In the genomic region with DNA sequence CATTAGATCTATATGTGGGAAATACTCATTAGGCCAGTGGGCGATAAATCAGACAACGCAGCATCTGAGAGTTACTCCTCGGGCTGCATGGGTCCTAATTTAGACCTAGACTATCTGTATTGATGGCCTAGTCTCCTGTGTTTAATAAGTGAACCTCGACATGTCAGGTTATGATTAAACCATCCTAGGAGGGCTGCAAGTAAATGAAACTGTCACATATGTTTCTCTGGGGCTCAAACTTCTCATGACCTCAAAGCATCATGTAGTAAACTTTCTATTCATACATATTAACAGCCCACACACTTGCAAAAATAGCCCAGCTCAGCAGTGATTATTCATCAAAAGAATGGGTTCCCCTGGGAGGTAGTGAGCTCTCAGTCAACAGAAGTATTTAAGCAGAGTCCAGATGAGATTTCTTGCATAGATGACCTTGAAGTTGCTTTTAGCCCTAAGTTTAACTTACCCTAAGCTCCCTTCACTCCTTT, we compare ENCODE assay signal across 16 cellular contexts. TPM values are rescaled to one million over a fixed set of nuclear protein-coding genes. Genes with fewer than 3 reads are reported as not detected.
DNase-seq lines count a peak whose midpoint lies in the region; ATAC-seq, FAIRE-seq and TF ChIP-seq lines count a peak whose summit lies in the region.
"Had no signal": no experiment of that assay in that cellular context is flagged by ENCODE, and none has a peak within 500 bp of the region (broad histone marks: within the 10 kb centered on the region; RNA-seq: fewer than 3 reads in every experiment).

No MANE protein-coding gene starts in this region.

- TF ChIP-seq EP300 in GM12878 (IDR thresholded peaks at IDR 0.05; ENCODE audit: borderline replicate concordance in 1 of 2, control insufficient read depth in 1 of 2, low read depth in 2 of 2, low read length in 2 of 2) = peak; percentile 51 to 86; a peak in 2 of 4 replicates

- SMC1A ChIA-PET in GM12878 (lab: Charles Lee; ENCODE audit: uncharacterized antibody, unreplicated experiment) = interaction anchor here (0.6 to 4.4 kb wide), 42 partner anchors 8 to 1164 kb away, joined by 3 to 70 read pairs (median 4); a partner anchor contains a TSS

- 0 out of 2 replicates have a peak, but pooled peaks cover 4% of the 10 kb centered on the region for H3K27me3 ChIP-seq in BLaER1
- no peaks in the 10 kb centered on the region for H3K27me3 ChIP-seq in GM12878 (replicated peaks in 1 of 2; ENCODE audit: control insufficient read depth in 2 of 2, insufficient read depth in 2 of 2, low read length in 1 of 2)
- no peaks in the 10 kb centered on the region for H3K27me3 ChIP-seq in spleen (replicated peaks in 1 of 7)
- H3K27me3 ChIP-seq: adrenal gland had no signal

- no peak for TF ChIP-seq CTCF in GM12878 (IDR thresholded peaks at IDR 0.05 in 2 of 3, conservative IDR thresholded peaks at IDR 0.05 in 1 of 3; ENCODE audit: control insufficient read depth in 2 of 3, extremely low read depth in 1 of 3, insufficient read depth in 1 of 3, low read depth in 3 of 3, low read length in 3 of 3)
- TF ChIP-seq CTCF in spleen (IDR thresholded peaks at IDR 0.05 in 8 of 11, conservative IDR thresholded peaks at IDR 0.05 in 3 of 11) = no peak

- H4K20me1 ChIP-seq in BLaER1 (peaks cover 39% of the 10 kb centered on the region), GM12878 (ENCODE audit: control insufficient read depth, insufficient read depth) (no peaks in the 10 kb centered on the region)

- TF ChIP-seq POLR2A in GM19099 (IDR thresholded peaks at IDR 0.05; ENCODE audit: extremely low read depth, insufficient read length, low read depth) (peak; percentile 49), GM12878 (IDR thresholded peaks at IDR 0.05; ENCODE audit: low read depth, low read length) (no peak), spleen (IDR thresholded peaks at IDR 0.05) (no peak)

- RAD21 ChIA-PET in GM12878 (lab: Charles Lee; ENCODE audit: unreplicated experiment) = interaction anchor here (0.7 to 3.1 kb wide), 32 partner anchors 8 to 577 kb away, joined by 3 to 57 read pairs (median 5); a partner anchor contains a TSS

- H3K79me2 ChIP-seq in GM12878 (ENCODE audit: control insufficient read depth, insufficient read depth, low read length) = no peaks in the 10 kb centered on the region

- no peaks in the 10 kb centered on the region for H3K9me3 ChIP-seq in BLaER1
- H3K9me3 ChIP-seq in GM12878 (replicated peaks; ENCODE audit: control insufficient read depth, insufficient read depth, low read length) = no peaks in the 10 kb centered on the region
- H3K9me3 ChIP-seq in spleen = no peaks in the 10 kb centered on the region
- H3K9me3 ChIP-seq: adrenal gland had no signal

- intact Hi-C loops in GM12878 (cut with micrococcal nuclease; ENCODE audit: unreplicated experiment) = loop anchor here (2.0 kb wide), 1 partner anchor 366 kb away; no protein-coding TSS in a partner anchor
- intact Hi-C loops in spleen (cut with DNase I; ENCODE audit: low total_unique reads) = no loop called here

- H3K36me3 ChIP-seq in BLaER1 (no peaks in the 10 kb centered on the region), GM12878 (ENCODE audit: control insufficient read depth in 2 of 2, insufficient read depth in 2 of 2, low read length in 1 of 2) (no peaks in the 10 kb centered on the region; a peak in 1 of 4 replicates), spleen (peaks cover 0 to 18% (median 0%) of the 10 kb centered on the region in 6 donors)
- H3K36me3 ChIP-seq: adrenal gland had no signal

- H3K27ac ChIP-seq in BLaER1 (no peak overlapping the region), GM12878 (ENCODE audit: control insufficient read depth, insufficient read depth) (peak overlapping the region; percentile 75), spleen (peak overlapping the region in 3 of 8 donors; percentile 9 to 51 (median 17))
- H3K27ac ChIP-seq: adrenal gland, coronary artery, PC-9 had no signal

- no peak for TF ChIP-seq RAD21 in GM12878 (IDR thresholded peaks at IDR 0.05; ENCODE audit: insufficient read depth, low read depth, low read length)

- ATAC-seq in HG02938 (IDR thresholded peaks at IDR 0.05; ENCODE audit: unreplicated experiment) (peak; percentile 35), GM12878 (peak; percentile 44), GM21390 (IDR thresholded peaks at IDR 0.05; ENCODE audit: unreplicated experiment) (no peak), HG03039 (IDR thresholded peaks at IDR 0.05; ENCODE audit: unreplicated experiment) (no peak)
- ATAC-seq: activated CD4-positive, alpha-beta T cell treated with anti-CD3 and anti-CD28 coated beads for 36 hours; T-cell had no signal

- H3K9ac ChIP-seq in BLaER1 (no peak overlapping the region), GM12878 (ENCODE audit: control insufficient read depth, insufficient read depth, low read length) (peak overlapping the region; percentile 39; the same call in 1 of the 2 replicates)

- BruUV-seq in GM12878 (replicated peaks; lab: Mats Ljungman, UMichigan) = no TSS peak

- CTCF ChIA-PET in GM12878 (lab: Yijun Ruan, JAX) = interaction anchor here (0.8 to 3.1 kb wide), 17 partner anchors 9 to 578 kb away, joined by 3 to 19 read pairs (median 4); a partner anchor contains a TSS

- peak overlapping the region; percentile 22; the same call in 1 of the 2 replicates for H3K4me2 ChIP-seq in BLaER1
- peak overlapping the region; percentile 49 for H3K4me2 ChIP-seq in GM12878 (ENCODE audit: control insufficient read depth, insufficient read depth)
- H3K4me2 ChIP-seq: PC-9 had no signal

- 9% methylated on average over 4 of the region's 4 CpGs for WGBS in GM12878 (ENCODE audit: insufficient coverage, insufficient replicate concordance, low lambda C conversion rate, missing lambda C conversion rate)
- 69 to 93% (median 78%) methylated on average over 4 of the region's 4 CpGs for WGBS in spleen, 5 donors

- no peak overlapping the region for H3K4me3 ChIP-seq in BLaER1
- H3K4me3 ChIP-seq in GM12878 = no peak overlapping the region
- H3K4me3 ChIP-seq in spleen = no peak overlapping the region
- H3K4me3 ChIP-seq: adrenal gland, coronary artery, PC-9 had no signal

- no peak overlapping the region for H2AFZ ChIP-seq in GM12878 (ENCODE audit: control insufficient read depth, low read depth, low read length)
- H2AFZ ChIP-seq: PC-9 had no signal

- in situ Hi-C loops in GM12878 (cut with MboI) = no loop called here

- FAIRE-seq in GM12878 (lab: Jason Lieb, UNC) = peak; percentile 61

- H3K4me1 ChIP-seq in BLaER1 (peaks cover 46% of the 10 kb centered on the region), GM12878 (ENCODE audit: control insufficient read depth, insufficient read depth, low read length) (peaks cover 63% of the 10 kb centered on the region), spleen (peaks cover 5 to 55% (median 26%) of the 10 kb centered on the region in 6 donors)

- POLR2A ChIA-PET in GM12878 (lab: Charles Lee) = interaction anchor here (0.5 to 3.2 kb wide), 17 partner anchors 10 to 551 kb away, joined by 3 to 23 read pairs (median 4); a partner anchor contains a TSS

- peak; percentile 89 for DNase-seq in GM12878 (ENCODE audit: low read depth, low spot score)
- no peak for DNase-seq in spleen
- DNase-seq in NCI-H2196 treated with DMSO at 0.1 percent for 48 hours (lab: John Stamatoyannopoulos, UW; ENCODE audit: unreplicated experiment) = no peak
- DNase-seq: ACHN; activated CD4-positive, alpha-beta T cell treated with anti-CD3 and anti-CD28 coated beads for 36 hours; activated T-cell treated with anti-CD3 and anti-CD28 coated beads, Interleukin-2, amount 50 U/mL, for 48 hours; adrenal gland; PC-9; T-cell; trophoblast cell had no signal

TF ChIP-seq in GM12878, 131 proteins besides CTCF, POLR2A, EP300 and RAD21 (continues in another document):
- TF ChIP-seq RAD51 (IDR thresholded peaks at IDR 0.05) (no peak), HDAC6 (IDR thresholded peaks at IDR 0.05; ENCODE audit: unreplicated experiment) (no peak), ZNF622 (IDR thresholded peaks at IDR 0.05) (no peak), KDM1A (IDR thresholded peaks at IDR 0.05; ENCODE audit: borderline replicate concordance) (no peak)

RNA-seq across cellular contexts. Expression of a gene that starts 51.6 kb away (rescaled TPM):
- 70.8 and 70.9 TPM in 2 replicates for total RNA-seq in GM12878 (2013; cell fraction: nucleolus; rRNA removed)
- total RNA-seq in GM12878 (2014; rRNA removed) (128 and 141 TPM in 2 replicates), GM12878 (2014; rRNA removed; fragmentation: Illumina TruSeq; extraction: Trizol) (148 and 152 TPM in 2 replicates), GM12878 (2021) (182 and 204 TPM in 2 replicates), spleen (100 to 1,000 TPM; 173 to 313 (median 255) TPM)
- polyA plus RNA-seq in GM12878 (2011; ENCODE audit: low read depth) = 108 TPM
- polyA plus RNA-seq in GM12878 (2011; rRNA removed) (387 and 412 TPM in 2 replicates), GM12878 (2014; fragmentation: Illumina TruSeq; extraction: Trizol) (274 and 338 TPM in 2 replicates), GM12878 (2014; fragmentation: Nextera tagmentation; extraction: Ambion mirVana) (100 to 1,000 TPM; 155 to 179 TPM), GM12878 (2014; rRNA removed) (218 and 266 TPM in 2 replicates), GM12878 (2016; fragmentation: Nextera tagmentation; extraction: Ambion mirVana) (100 to 1,000 TPM; 275 to 291 TPM), spleen (100 to 1,000 TPM in 2 of 3 donors, 10 to 100 TPM in 1; 86.7 to 153 (median 128) TPM)
- 245 and 314 TPM in 2 replicates for polyA plus RNA-seq in GM12878 (2011; cell fraction: cytosol; rRNA removed)
- polyA plus RNA-seq in GM12878 (2011; cell fraction: nucleus; rRNA removed) = 170 and 179 TPM in 2 replicates
- polyA plus RNA-seq in GM12878 (2012) = 175 and 233 TPM in 2 replicates
- polyA minus RNA-seq in GM12878 (2011; rRNA and poly(A)+ RNA removed) = 143 and 310 TPM in 2 replicates
- polyA minus RNA-seq in GM12878 (2011; cell fraction: cytosol; rRNA and poly(A)+ RNA removed) = 48.4 and 63.4 TPM in 2 replicates
- 14.7 and 27.4 TPM in 2 replicates for polyA minus RNA-seq in GM12878 (2011; cell fraction: nucleus; rRNA and poly(A)+ RNA removed)

Comparison
In these comparisons a context has a peak if more than half of its experiments do, and no peak if none do; other contexts are left out.
1. ATAC-seq: peak in HG02938 (single experiment) and GM12878 (single experiment); none in GM21390 (single experiment) and HG03039 (single experiment).